8 cellular contexts compared by ENCODE assay signal in the genomic region with DNA sequence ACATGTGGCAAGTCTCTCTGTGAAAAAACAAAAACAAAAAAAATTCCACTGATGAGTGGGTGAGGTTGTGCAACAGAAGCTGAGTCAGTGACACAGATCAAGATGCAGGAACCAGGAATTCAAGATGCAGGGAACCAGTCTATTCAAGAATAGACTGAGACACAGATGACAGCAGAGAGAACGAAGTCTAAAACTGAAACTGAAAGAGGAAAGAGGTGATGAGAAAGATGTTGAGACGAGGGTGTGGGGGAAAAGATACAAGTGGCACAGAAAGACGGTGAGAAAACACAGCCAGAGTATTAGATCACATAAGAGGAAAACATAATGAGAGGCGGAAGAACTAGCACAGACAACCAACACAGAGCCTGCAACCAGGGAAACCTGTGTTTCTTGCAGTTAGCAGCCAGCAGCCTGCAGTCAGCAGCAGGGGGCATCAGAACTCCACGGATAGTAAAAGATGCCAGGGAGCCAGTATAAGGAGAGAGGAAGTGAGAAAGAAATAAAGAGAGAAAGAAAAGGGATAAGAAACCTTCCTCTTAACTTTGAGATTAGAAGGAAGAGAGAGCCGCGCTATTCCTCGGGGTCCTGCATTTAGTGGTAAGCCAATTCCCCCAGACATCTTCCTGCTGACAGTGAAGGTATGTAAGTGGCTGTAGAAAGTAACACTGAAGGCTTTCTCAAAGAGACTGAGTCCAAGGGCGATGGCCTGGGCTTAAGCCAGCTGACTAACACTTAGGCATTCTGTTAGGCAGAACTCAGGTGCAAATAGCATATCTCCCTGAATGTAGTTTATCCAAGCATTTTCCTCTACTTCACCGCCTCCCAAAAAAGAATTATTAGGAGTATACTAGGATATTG.
A peak's percentile ranks its signal among the peaks of the same experiment; 100 is the strongest.
DNase-seq lines count a peak whose midpoint lies in the region; ATAC-seq and TF ChIP-seq lines count a peak whose summit lies in the region.

No MANE protein-coding gene starts in this region.

- no peaks in the 10 kb centered on the region for H3K4me1 Mint-ChIP-seq in stimulated activated naive B cell treated with anti-CD40 and anti-IgM and Interleukin-4, amounts not matched to agents 10 μg/mL and 1 μg/mL and 100 μg/mL, for 72 hours

- peak; percentile 63 for ATAC-seq in HG03575 (IDR thresholded peaks at IDR 0.05; ENCODE audit: extremely low read depth, insufficient number of reproducible peaks, low FRiP score, unreplicated experiment)
- ATAC-seq in stimulated activated naive B cell treated with anti-CD40 and anti-IgM and Interleukin-4, amounts not matched to agents 10 μg/mL and 1 μg/mL and 100 μg/mL, for 72 hours (replicated peaks), result peak; percentile 82 to 86

- peaks cover 0 to 16% of the 10 kb centered on the region in 2 donors for H3K27me3 Mint-ChIP-seq in stimulated activated naive B cell treated with anti-CD40 and anti-IgM and Interleukin-4, amounts not matched to agents 10 μg/mL and 1 μg/mL and 100 μg/mL, for 72 hours

- H3K36me3 Mint-ChIP-seq in stimulated activated naive B cell treated with anti-CD40 and anti-IgM and Interleukin-4, amounts not matched to agents 10 μg/mL and 1 μg/mL and 100 μg/mL, for 72 hours, result no peaks in the 10 kb centered on the region

- no peaks in the 10 kb centered on the region for H3K36me3 ChIP-seq in muscle layer of duodenum (ENCODE audit: control insufficient read depth in 1 of 2, insufficient read depth in 2 of 2, low read length in 2 of 2)

- H3K4me3 ChIP-seq in muscle layer of duodenum (ENCODE audit: low read depth in 1 of 2, low read length in 2 of 2), result peak overlapping the region; percentile 67 to 68

- no peaks in the 10 kb centered on the region for H3K9me3 ChIP-seq in muscle layer of duodenum (ENCODE audit: control insufficient read depth in 1 of 2, low read length in 2 of 2)

- H3K4me3 Mint-ChIP-seq in stimulated activated naive B cell treated with anti-CD40 and anti-IgM and Interleukin-4, amounts not matched to agents 10 μg/mL and 1 μg/mL and 100 μg/mL, for 72 hours, result no peak overlapping the region

- no peaks in the 10 kb centered on the region for H3K9me3 Mint-ChIP-seq in stimulated activated naive B cell treated with anti-CD40 and anti-IgM and Interleukin-4, amounts not matched to agents 10 μg/mL and 1 μg/mL and 100 μg/mL, for 72 hours

- peak; percentile 53 for TF ChIP-seq CTCF in GM20000 (IDR thresholded peaks at IDR 0.05; ENCODE audit: extremely low read depth, missing control alignments)

- DNase-seq in D341Med (ENCODE audit: low spot score), result peak; percentile 67
- peak; percentile 25 for DNase-seq in GM20000 (ENCODE audit: low spot score)
- peak; percentile 95 for DNase-seq in NOMO-1 treated with DMSO at 0.1 percent for 48 hours (lab: John Stamatoyannopoulos, UW; ENCODE audit: unreplicated experiment)
- peak; percentile 29 for DNase-seq in activated T-cell treated with anti-CD3 and anti-CD28 coated beads for 1 hour (ENCODE audit: low read depth)
- peak; percentile 5 to 39 for DNase-seq in erythroblast (lab: John Stamatoyannopoulos, UW)
- peak; percentile 54 for DNase-seq in stimulated activated naive B cell treated with anti-CD40 and anti-IgM and Interleukin-4, amounts not matched to agents 10 μg/mL and 1 μg/mL and 100 μg/mL, for 72 hours

- TF ChIP-seq POLR2A in erythroblast (IDR thresholded peaks at IDR 0.05; ENCODE audit: low read length), result no peak

- H3K27me3 ChIP-seq in muscle layer of duodenum (ENCODE audit: low read depth, low read length), result no peaks in the 10 kb centered on the region

- no peak overlapping the region for H3K27ac Mint-ChIP-seq in stimulated activated naive B cell treated with anti-CD40 and anti-IgM and Interleukin-4, amounts not matched to agents 10 μg/mL and 1 μg/mL and 100 μg/mL, for 72 hours

- H3K27ac ChIP-seq in muscle layer of duodenum (ENCODE audit: low read length), result peak overlapping the region; percentile 64

- peaks cover 0 to 5% of the 10 kb centered on the region in 2 donors for H3K4me1 ChIP-seq in muscle layer of duodenum (ENCODE audit: control insufficient read depth in 1 of 2, insufficient read depth in 2 of 2, low read length in 2 of 2)

Comparison
In these comparisons a context has a peak if more than half of its experiments do, and no peak if none do; other contexts are left out.
1. Peak in every context shown above with its lines: DNase-seq, ATAC-seq, H3K4me3 ChIP-seq and H3K27ac ChIP-seq.
2. DNase-seq: peak in every context shown above with its lines; median percentile 95 in NOMO-1 treated with DMSO at 0.1 percent for 48 hours; 67 in D341Med; 54 in stimulated activated naive B cell treated with anti-CD40 and anti-IgM and Interleukin-4, amounts not matched to agents 10 μg/mL and 1 μg/mL and 100 μg/mL, for 72 hours; 29 in activated T-cell treated with anti-CD3 and anti-CD28 coated beads for 1 hour; 25 in GM20000; 22 in erythroblast.